ENCODE assay signal across 1 cellular context in the genomic region with DNA sequence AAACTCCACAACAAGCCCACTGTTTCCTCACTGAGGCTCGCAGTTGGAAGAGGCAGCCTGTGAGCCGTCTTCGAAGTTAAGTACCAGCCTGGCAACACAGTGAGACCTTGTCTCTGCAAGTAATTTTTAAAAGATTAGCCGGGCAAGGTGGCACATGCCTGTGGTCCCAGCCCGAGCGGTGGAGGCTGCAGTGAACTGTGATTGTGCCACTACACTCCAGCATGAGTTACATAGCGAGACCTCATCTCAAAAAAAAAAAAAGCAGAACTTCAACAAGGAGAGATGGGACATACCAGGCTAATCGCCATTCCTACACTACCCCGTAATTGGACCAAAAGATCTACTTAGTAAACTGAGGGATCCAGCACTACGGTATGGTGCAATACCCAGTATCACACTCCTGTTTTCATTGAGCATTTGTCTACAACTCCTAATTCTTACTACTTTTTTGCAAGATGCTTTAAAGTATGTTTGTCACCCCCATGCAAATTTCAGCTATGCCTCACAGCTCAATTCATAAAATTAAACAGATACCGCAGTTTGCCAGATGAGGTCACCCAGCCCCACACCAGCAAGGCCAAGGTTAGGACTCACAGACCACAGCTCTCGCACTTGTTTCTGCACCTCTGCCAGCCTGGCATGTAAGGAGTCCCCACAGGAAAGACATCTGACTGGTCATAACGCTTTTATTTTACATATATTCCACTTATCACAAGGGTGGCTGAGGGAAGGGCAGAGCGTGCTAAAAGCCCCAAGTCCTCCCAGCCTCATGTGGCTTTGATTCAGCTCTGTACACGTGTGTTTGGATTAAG.
A peak's percentile ranks its signal among the peaks of the same experiment; 100 is the strongest.
TF ChIP-seq lines count a peak whose summit lies in the region.

No MANE protein-coding gene starts in this region.

TF ChIP-seq in GM12878, 131 proteins besides CTCF, POLR2A, EP300 and RAD21:
- TF ChIP-seq POU2F2 (IDR thresholded peaks at IDR 0.05; ENCODE audit: borderline replicate concordance, low read depth, low read length): peak; percentile 41; the same call in 1 of the 3 replicates
- TF ChIP-seq, protein P1, sequence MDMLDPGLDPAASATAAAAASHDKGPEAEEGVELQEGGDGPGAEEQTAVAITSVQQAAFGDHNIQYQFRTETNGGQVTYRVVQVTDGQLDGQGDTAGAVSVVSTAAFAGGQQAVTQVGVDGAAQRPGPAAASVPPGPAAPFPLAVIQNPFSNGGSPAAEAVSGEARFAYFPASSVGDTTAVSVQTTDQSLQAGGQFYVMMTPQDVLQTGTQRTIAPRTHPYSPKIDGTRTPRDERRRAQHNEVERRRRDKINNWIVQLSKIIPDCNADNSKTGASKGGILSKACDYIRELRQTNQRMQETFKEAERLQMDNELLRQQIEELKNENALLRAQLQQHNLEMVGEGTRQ (IDR thresholded peaks at IDR 0.05; ENCODE audit: borderline replicate concordance, low read depth, low read length): no peak
- TF ChIP-seq SMC3 (IDR thresholded peaks at IDR 0.05; ENCODE audit: borderline replicate concordance, low read length): peak; percentile 27; the same call in 1 of the 2 replicates
- no peak for TF ChIP-seq NFYA (IDR thresholded peaks at IDR 0.05; ENCODE audit: borderline replicate concordance, low read depth, low read length)
- no peak for TF ChIP-seq SUZ12 (IDR thresholded peaks at IDR 0.05; ENCODE audit: unreplicated experiment)
- TF ChIP-seq HDAC2 (IDR thresholded peaks at IDR 0.05): no peak
- no peak for TF ChIP-seq NFIC (IDR thresholded peaks at IDR 0.05; ENCODE audit: low read depth, low read length)
- TF ChIP-seq RUNX3 (IDR thresholded peaks at IDR 0.05; ENCODE audit: low read length): peak; percentile 77
